ENCODE assay signal across 20 cellular contexts in the genomic region with DNA sequence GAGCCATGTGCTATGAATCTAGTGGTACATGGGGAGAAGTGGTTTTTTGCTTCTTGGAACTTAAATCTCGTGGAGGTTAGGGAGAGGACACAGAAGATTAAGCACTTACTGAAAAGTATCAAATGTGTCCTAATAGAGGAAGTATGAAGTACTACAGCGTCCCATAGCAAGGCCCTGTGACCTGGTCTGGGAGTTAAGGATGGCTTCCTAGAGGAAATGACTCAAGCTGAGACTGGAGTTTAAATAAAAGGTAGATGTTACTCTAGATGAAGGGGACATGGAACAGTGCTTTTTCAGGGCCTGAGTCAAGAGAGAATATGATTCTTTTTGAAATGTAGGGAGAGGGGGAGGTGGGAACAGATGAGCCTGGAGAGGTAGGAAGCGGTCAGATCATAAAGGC.
A peak's percentile ranks its signal among the peaks of the same experiment; 100 is the strongest.
DNase-seq lines count a peak whose midpoint lies in the region; ATAC-seq and TF ChIP-seq lines count a peak whose summit lies in the region.
"Had no signal": no experiment of that assay in that cellular context is flagged by ENCODE, and none has a peak within 500 bp of the region (broad histone marks: within the 10 kb centered on the region; RNA-seq: fewer than 3 reads in every experiment).

No MANE protein-coding gene starts in this region.

- POLR2A ChIA-PET in OCI-LY7 (lab: Charles Lee), result interaction anchor here (0.7 to 7.5 kb wide), 2 partner anchors 13 to 85 kb away, joined by 3 to 113 read pairs; no protein-coding TSS in a partner anchor

- H3K36me3 Mint-ChIP-seq in endodermal cell (ENCODE audit: low read depth), result no peaks in the 10 kb centered on the region
- no peaks in the 10 kb centered on the region for H3K36me3 Mint-ChIP-seq in natural killer cell treated with Interleukin-12 subunit alpha and Interleukin-12 subunit beta and Interleukin-15 and Interleukin-18, amount 100 ng/mL, for 72 hours
- H3K36me3 Mint-ChIP-seq: CD14-positive monocyte had no signal

- no peaks in the 10 kb centered on the region for H3K36me3 ChIP-seq in OCI-LY7 (ENCODE audit: insufficient read depth, low read length)
- H3K36me3 ChIP-seq in endodermal cell (ENCODE audit: control insufficient read depth, insufficient read depth, low read length), result no peaks in the 10 kb centered on the region
- H3K36me3 ChIP-seq: esophagus muscularis mucosa, right atrium auricular region, upper lobe of left lung had no signal

- no peak for TF ChIP-seq CTCF in OCI-LY7 (conservative IDR thresholded peaks at IDR 0.05; ENCODE audit: low read length)
- peak; percentile 13 for TF ChIP-seq CTCF in endodermal cell (conservative IDR thresholded peaks at IDR 0.05)

- H3K27ac ChIP-seq in OCI-LY7 (ENCODE audit: low read depth, low read length, poor library complexity, severe bottlenecking) (peak overlapping the region; percentile 15), endodermal cell (ENCODE audit: low read depth, low read length) (no peak overlapping the region)
- H3K27ac ChIP-seq: 22Rv1, body of pancreas, esophagus muscularis mucosa, PC-9, right atrium auricular region, upper lobe of left lung had no signal

- H2AFZ ChIP-seq in OCI-LY7 (ENCODE audit: low read length), result peak overlapping the region; percentile 90; the same call in 1 of the 2 replicates
- H2AFZ ChIP-seq: PC-9 had no signal

- peaks cover 6% of the 10 kb centered on the region for H3K27me3 Mint-ChIP-seq in endodermal cell (ENCODE audit: insufficient read depth)
- H3K27me3 Mint-ChIP-seq in natural killer cell treated with Interleukin-12 subunit alpha and Interleukin-12 subunit beta and Interleukin-15 and Interleukin-18, amount 100 ng/mL, for 72 hours, result peaks cover 1 to 5% of the 10 kb centered on the region in 2 donors

- H3K9me3 ChIP-seq in OCI-LY7 (ENCODE audit: low read length) (no peaks in the 10 kb centered on the region), endodermal cell (ENCODE audit: control insufficient read depth, low read length) (no peaks in the 10 kb centered on the region)
- H3K9me3 ChIP-seq: body of pancreas, esophagus muscularis mucosa, right atrium auricular region, upper lobe of left lung had no signal

- DNase-seq in DMS53 (lab: John Stamatoyannopoulos, UW), result peak; percentile 19
- no peak for DNase-seq in DMS53 treated with DMSO at 0.1 percent for 48 hours (lab: John Stamatoyannopoulos, UW; ENCODE audit: unreplicated experiment)
- no peak for DNase-seq in OCI-LY7 (ENCODE audit: low spot score)
- DNase-seq in endodermal cell, result no peak
- DNase-seq in natural killer cell treated with Interleukin-12 subunit alpha and Interleukin-12 subunit beta and Interleukin-15 and Interleukin-18, amount 100 ng/mL, for 72 hours (ENCODE audit: low spot score), result no peak
- DNase-seq in NCI-H1105 treated with DMSO at 0.1 percent for 48 hours (lab: John Stamatoyannopoulos, UW), result no peak
- DNase-seq in AG20443 (ENCODE audit: low spot score), result no peak
- DNase-seq: activated CD4-positive, alpha-beta T cell treated with anti-CD3 and anti-CD28 coated beads, Interleukin-2, amount 10 ng/mL, durations not matched to agents 24 days and 14 days; activated naive CD4-positive, alpha-beta T cell treated with anti-CD3 and anti-CD28 coated beads, Interleukin-2, amount 50 U/mL, for 16 hours; body of pancreas; NCI-H1092; NCI-H748 treated with DMSO at 0.1 percent for 48 hours; PC-9; upper lobe of left lung had no signal

- H3K9me3 Mint-ChIP-seq in endodermal cell, result no peaks in the 10 kb centered on the region
- H3K9me3 Mint-ChIP-seq in natural killer cell treated with Interleukin-12 subunit alpha and Interleukin-12 subunit beta and Interleukin-15 and Interleukin-18, amount 100 ng/mL, for 72 hours, result no peaks in the 10 kb centered on the region
- H3K9me3 Mint-ChIP-seq: activated CD4-positive, alpha-beta T cell treated with anti-CD3 and anti-CD28 coated beads, Interleukin-2, amount 10 ng/mL, durations not matched to agents 24 days and 14 days; CD14-positive monocyte; stimulated activated naive CD8-positive, alpha-beta T cell treated with anti-CD3 and anti-CD28 coated beads, Interleukin-15, Interleukin-2, amounts not matched to agents 100 ng/mL and 50 ng/mL, for 24 hours had no signal

- BruUV-seq in OCI-LY7 (replicated peaks; lab: Mats Ljungman, UMichigan), result no TSS peak

- H3K4me3 ChIP-seq in OCI-LY7 (ENCODE audit: low read depth, low read length, poor library complexity, severe bottlenecking), result peak overlapping the region; percentile 64
- H3K4me3 ChIP-seq in endodermal cell (ENCODE audit: low read length), result no peak overlapping the region
- H3K4me3 ChIP-seq: body of pancreas, esophagus muscularis mucosa, PC-9, right atrium auricular region had no signal

- no peak overlapping the region for H3K9ac ChIP-seq in endodermal cell (ENCODE audit: extremely low read depth, low read length, poor library complexity, severe bottlenecking)

- H3K27ac Mint-ChIP-seq in endodermal cell, result no peak overlapping the region
- no peak overlapping the region for H3K27ac Mint-ChIP-seq in natural killer cell treated with Interleukin-12 subunit alpha and Interleukin-12 subunit beta and Interleukin-15 and Interleukin-18, amount 100 ng/mL, for 72 hours
- H3K27ac Mint-ChIP-seq: activated CD4-positive, alpha-beta T cell treated with anti-CD3 and anti-CD28 coated beads, Interleukin-2, amount 10 ng/mL, durations not matched to agents 24 days and 14 days; CD14-positive monocyte; stimulated activated naive CD8-positive, alpha-beta T cell treated with anti-CD3 and anti-CD28 coated beads, Interleukin-15, Interleukin-2, amounts not matched to agents 100 ng/mL and 50 ng/mL, for 24 hours had no signal

- no peak overlapping the region for H3K4me3 Mint-ChIP-seq in endodermal cell
- H3K4me3 Mint-ChIP-seq in natural killer cell treated with Interleukin-12 subunit alpha and Interleukin-12 subunit beta and Interleukin-15 and Interleukin-18, amount 100 ng/mL, for 72 hours, result peak overlapping the region; percentile 78

- 91 to 100% methylated on average over 2 to 3 of the region's 3 CpGs for WGBS in endodermal cell (ENCODE audit: insufficient coverage in 1 of 2, insufficient read length in 1 of 2), 2 experiments

- H3K27me3 ChIP-seq in endodermal cell (ENCODE audit: control insufficient read depth, insufficient read depth, low read length, poor library complexity, severe bottlenecking), result no peaks in the 10 kb centered on the region
- H3K27me3 ChIP-seq: body of pancreas, right atrium auricular region, upper lobe of left lung had no signal

- peaks cover 7% of the 10 kb centered on the region for H3K4me1 Mint-ChIP-seq in endodermal cell
- H3K4me1 Mint-ChIP-seq in natural killer cell treated with Interleukin-12 subunit alpha and Interleukin-12 subunit beta and Interleukin-15 and Interleukin-18, amount 100 ng/mL, for 72 hours (ENCODE audit: low read depth in 2 of 2), result peaks cover 14 to 16% of the 10 kb centered on the region in 2 donors

- no peaks in the 10 kb centered on the region for H3K9me2 ChIP-seq in OCI-LY7 (ENCODE audit: insufficient read depth, low read length)

- H3K4me2 ChIP-seq in OCI-LY7 (ENCODE audit: low read length), result peak overlapping the region; percentile 73

- CTCF ChIA-PET in OCI-LY7 (lab: Charles Lee; ENCODE audit: unreplicated experiment), result interaction anchor here (0.9 to 4.4 kb wide), 5 partner anchors 10 to 87 kb away, joined by 3 to 17 read pairs (median 5); no protein-coding TSS in a partner anchor

- H3K4me1 ChIP-seq in OCI-LY7 (ENCODE audit: insufficient read depth, low read length, poor library complexity, severe bottlenecking), result peaks cover 51% of the 10 kb centered on the region
- peaks cover 11% of the 10 kb centered on the region for H3K4me1 ChIP-seq in endodermal cell (ENCODE audit: control insufficient read depth, insufficient read depth, low read length)
- H3K4me1 ChIP-seq: body of pancreas had no signal

- no peaks in the 10 kb centered on the region for H4K20me1 ChIP-seq in OCI-LY7 (ENCODE audit: insufficient read depth, low read length)

- ATAC-seq in natural killer cell treated with Interleukin-12 subunit alpha and Interleukin-12 subunit beta and Interleukin-15 and Interleukin-18, amount 100 ng/mL, for 72 hours, result no peak
- no peak for ATAC-seq in GM18873 (IDR thresholded peaks at IDR 0.05; ENCODE audit: low FRiP score, unreplicated experiment)
- ATAC-seq: body of pancreas had no signal

- no peaks in the 10 kb centered on the region for H3K79me2 ChIP-seq in OCI-LY7 (ENCODE audit: insufficient read depth, low read depth, low read length)

- intact Hi-C loops in OCI-LY7 (cut with micrococcal nuclease; ENCODE audit: unreplicated experiment), result loop anchor here (2.0 kb wide), 1 partner anchor 54 kb away; no protein-coding TSS in a partner anchor
